8 cellular contexts compared by ENCODE assay signal in genomic region chr22:17891427-17892167, GRCh38.
DNase-seq lines count a peak whose midpoint lies in the region; ATAC-seq, FAIRE-seq and TF ChIP-seq lines count a peak whose summit lies in the region.

No MANE protein-coding gene starts in this region.

- no peak overlapping the region for H3K27ac ChIP-seq in K562 (ENCODE audit: extremely low read depth, low read depth, low read length)
- H3K27ac ChIP-seq in kidney (ENCODE audit: low read depth in 2 of 2, low read length in 2 of 2) = no peak overlapping the region

- 49% methylated on average over 12 of the region's 12 CpGs for WGBS in K562 (ENCODE audit: insufficient coverage, low coverage, missing lambda C conversion rate)

- no peak for TF ChIP-seq CTCF in activated CD8-positive, alpha-beta T cell treated with anti-CD3 and anti-CD28 coated beads for 36 hours (IDR thresholded peaks at IDR 0.05)
- TF ChIP-seq CTCF in K562 (IDR thresholded peaks at IDR 0.05 in 2 of 3, conservative IDR thresholded peaks at IDR 0.05 in 1 of 3; ENCODE audit: insufficient read depth in 2 of 3, low read depth in 1 of 3, low read length in 3 of 3) (peak; percentile 67 to 78 (median 68)), kidney (IDR thresholded peaks at IDR 0.05; ENCODE audit: borderline replicate concordance, extremely low read depth, insufficient read depth) (peak; percentile 26)

- H3K9me1 ChIP-seq in K562 (ENCODE audit: control insufficient read depth, insufficient read depth, low read length) = no peaks in the 10 kb centered on the region

- BruUV-seq in K562 (replicated peaks; lab: Mats Ljungman, UMichigan) = no TSS peak

- peak; percentile 15 for DNase-seq in activated CD8-positive, alpha-beta T cell treated with anti-CD3 and anti-CD28 coated beads for 36 hours
- DNase-seq in activated CD8-positive, alpha-beta T cell treated with anti-CD3 and anti-CD28 coated beads, Interleukin-2, amount 10 ng/mL, durations not matched to agents 7 days and 5 days = no peak
- DNase-seq in K562 (ENCODE audit: extremely low read depth in 1 of 4, low spot score in 3 of 4) (peak; percentile 51 to 59 (median 55)), kidney (no peak), AG08395 (ENCODE audit: low spot score) (no peak), NCI-H2227 treated with DMSO at 0.1 percent for 48 hours (lab: John Stamatoyannopoulos, UW) (no peak), UCSD-AML1 (lab: John Stamatoyannopoulos, UW; ENCODE audit: unreplicated experiment) (no peak)

- FAIRE-seq in K562 (lab: Jason Lieb, UNC) (peak; percentile 73), kidney (lab: Jason Lieb, UNC) (no peak)

- H3K4me1 ChIP-seq in K562 (replicated peaks in 1 of 2; ENCODE audit: control insufficient read depth in 2 of 2, insufficient read depth in 2 of 2, low read length in 2 of 2) (no peaks in the 10 kb centered on the region), kidney (ENCODE audit: control insufficient read depth in 1 of 2, insufficient read depth in 1 of 2, low read depth in 1 of 2, low read length in 2 of 2) (peaks cover 0 to 5% of the 10 kb centered on the region in 2 donors)

- no peaks in the 10 kb centered on the region for H3K27me3 Mint-ChIP-seq in activated CD8-positive, alpha-beta T cell treated with anti-CD3 and anti-CD28 coated beads for 36 hours
- no peaks in the 10 kb centered on the region for H3K27me3 Mint-ChIP-seq in activated CD8-positive, alpha-beta T cell treated with anti-CD3 and anti-CD28 coated beads, Interleukin-2, amount 10 ng/mL, durations not matched to agents 7 days and 5 days (ENCODE audit: low read depth)

- intact Hi-C loops in activated CD8-positive, alpha-beta T cell treated with anti-CD3 and anti-CD28 coated beads for 36 hours (cut with micrococcal nuclease) = no loop called here
- intact Hi-C loops in K562 (cut with micrococcal nuclease) = loop anchor here (1.0 to 5.0 kb wide), 3 partner anchors 61 to 333 kb away; no protein-coding TSS in a partner anchor
- intact Hi-C loops in kidney (cut with DNase I) = no loop called here

- no peaks in the 10 kb centered on the region for H3K79me2 ChIP-seq in K562 (ENCODE audit: control insufficient read depth, insufficient read depth, low read length)

- no peak for TF ChIP-seq POLR2A in K562 (conservative IDR thresholded peaks at IDR 0.05)

- CTCF ChIA-PET in activated CD8-positive, alpha-beta T cell treated with anti-CD3 and anti-CD28 coated beads for 36 hours (lab: Charles Lee) = interaction anchor here (1.1 to 2.4 kb wide), 3 partner anchors 16 to 185 kb away, joined by 3 to 12 read pairs (median 5); no protein-coding TSS in a partner anchor
- CTCF ChIA-PET in activated CD8-positive, alpha-beta T cell treated with anti-CD3 and anti-CD28 coated beads, Interleukin-2, amount 10 ng/mL, durations not matched to agents 7 days and 5 days (lab: Charles Lee) = interaction anchor here (1.3 to 1.7 kb wide), 3 partner anchors 12 to 66 kb away, joined by 3 to 5 read pairs (median 5); no protein-coding TSS in a partner anchor
- CTCF ChIA-PET in K562 (lab: Yijun Ruan, JAX; ENCODE audit: low intra/inter-chr PET ratio) = interaction anchor here (1.1 to 3.4 kb wide), 2 partner anchors 62 to 333 kb away, joined by 3 to 21 read pairs; no protein-coding TSS in a partner anchor

- no peaks in the 10 kb centered on the region for H3K4me1 Mint-ChIP-seq in activated CD8-positive, alpha-beta T cell treated with anti-CD3 and anti-CD28 coated beads for 36 hours (ENCODE audit: low read depth)
- H3K4me1 Mint-ChIP-seq in activated CD8-positive, alpha-beta T cell treated with anti-CD3 and anti-CD28 coated beads, Interleukin-2, amount 10 ng/mL, durations not matched to agents 7 days and 5 days (ENCODE audit: low read depth) = no peaks in the 10 kb centered on the region

- H3K36me3 Mint-ChIP-seq in activated CD8-positive, alpha-beta T cell treated with anti-CD3 and anti-CD28 coated beads for 36 hours (ENCODE audit: low read depth) = peaks cover 31% of the 10 kb centered on the region
- H3K36me3 Mint-ChIP-seq in activated CD8-positive, alpha-beta T cell treated with anti-CD3 and anti-CD28 coated beads, Interleukin-2, amount 10 ng/mL, durations not matched to agents 7 days and 5 days (ENCODE audit: low read depth) = peaks cover 14% of the 10 kb centered on the region

- H4K20me1 ChIP-seq in K562 (replicated peaks; ENCODE audit: control insufficient read depth, insufficient read depth, low read length) = 0 out of 2 replicates have a peak, but pooled peaks cover under 1% of the 10 kb centered on the region

- H3K4me3 ChIP-seq in K562 (no peak overlapping the region), kidney (ENCODE audit: low read length in 2 of 2) (no peak overlapping the region)

- H2AFZ ChIP-seq in K562 (ENCODE audit: low read depth, low read length) = no peak overlapping the region

- no peak overlapping the region for H3K27ac Mint-ChIP-seq in activated CD8-positive, alpha-beta T cell treated with anti-CD3 and anti-CD28 coated beads for 36 hours
- H3K27ac Mint-ChIP-seq in activated CD8-positive, alpha-beta T cell treated with anti-CD3 and anti-CD28 coated beads, Interleukin-2, amount 10 ng/mL, durations not matched to agents 7 days and 5 days = no peak overlapping the region

- H3K36me3 ChIP-seq in K562 (ENCODE audit: control insufficient read depth, insufficient read depth, low read length) (peaks cover 62% of the 10 kb centered on the region), kidney (ENCODE audit: control insufficient read depth in 1 of 2, insufficient read depth in 2 of 2, low read length in 2 of 2) (peaks cover 32 to 45% of the 10 kb centered on the region in 2 donors)

- POLR2A ChIA-PET in activated CD8-positive, alpha-beta T cell treated with anti-CD3 and anti-CD28 coated beads for 36 hours (lab: Charles Lee) = no interaction called here
- POLR2A ChIA-PET in activated CD8-positive, alpha-beta T cell treated with anti-CD3 and anti-CD28 coated beads, Interleukin-2, amount 10 ng/mL, durations not matched to agents 7 days and 5 days (lab: Charles Lee) = no interaction called here
- POLR2A ChIA-PET in K562 (lab: Yijun Ruan, JAX) = interaction anchor here (0.9 to 2.1 kb wide), 6 partner anchors 12 to 185 kb away, joined by 3 to 5 read pairs (median 4); no protein-coding TSS in a partner anchor

- H3K27me3 ChIP-seq in K562 (ENCODE audit: control insufficient read depth in 2 of 2, insufficient read depth in 2 of 2, low read length in 2 of 2) = no peaks in the 10 kb centered on the region

- H3K9ac ChIP-seq in K562 (ENCODE audit: insufficient read depth in 1 of 2, low read depth in 2 of 2, low read length in 2 of 2) (no peak overlapping the region), kidney (ENCODE audit: low read length in 2 of 2) (no peak overlapping the region)

- H3K9me3 ChIP-seq in K562 (replicated peaks; ENCODE audit: control insufficient read depth, insufficient read depth, low read depth, low read length) (no peaks in the 10 kb centered on the region), kidney (ENCODE audit: control insufficient read depth in 1 of 2, low read length in 2 of 2) (no peaks in the 10 kb centered on the region)

- TF ChIP-seq EP300 in K562 (IDR thresholded peaks at IDR 0.05; ENCODE audit: low read length) = no peak

- no peak overlapping the region for H3K4me3 Mint-ChIP-seq in activated CD8-positive, alpha-beta T cell treated with anti-CD3 and anti-CD28 coated beads for 36 hours
- H3K4me3 Mint-ChIP-seq in activated CD8-positive, alpha-beta T cell treated with anti-CD3 and anti-CD28 coated beads, Interleukin-2, amount 10 ng/mL, durations not matched to agents 7 days and 5 days = no peak overlapping the region

- TF ChIP-seq RAD21 in K562 (CRISPR knock-in tag; conservative IDR thresholded peaks at IDR 0.05 in 1 of 2, IDR thresholded peaks at IDR 0.05 in 1 of 2) = peak; percentile 26 to 73; a peak in 3 of 4 replicates

- in situ Hi-C loops in K562 (cut with MboI) = no loop called here

- no peak overlapping the region for H3K4me2 ChIP-seq in K562 (ENCODE audit: insufficient read depth, low read length)

- ATAC-seq in activated CD8-positive, alpha-beta T cell treated with anti-CD3 and anti-CD28 coated beads for 36 hours = no peak
- ATAC-seq in activated CD8-positive, alpha-beta T cell treated with anti-CD3 and anti-CD28 coated beads, Interleukin-2, amount 10 ng/mL, durations not matched to agents 7 days and 5 days = no peak
- ATAC-seq in K562 (peak; percentile 84), GM21825 (IDR thresholded peaks at IDR 0.05; ENCODE audit: unreplicated experiment) (no peak)

- H3K9me3 Mint-ChIP-seq in activated CD8-positive, alpha-beta T cell treated with anti-CD3 and anti-CD28 coated beads for 36 hours = no peaks in the 10 kb centered on the region
- H3K9me3 Mint-ChIP-seq in activated CD8-positive, alpha-beta T cell treated with anti-CD3 and anti-CD28 coated beads, Interleukin-2, amount 10 ng/mL, durations not matched to agents 7 days and 5 days (ENCODE audit: insufficient read depth) = no peaks in the 10 kb centered on the region

TF ChIP-seq in K562, 482 proteins besides CTCF, POLR2A, EP300 and RAD21 (continues in another document):
- TF ChIP-seq KAT8 (IDR thresholded peaks at IDR 0.05; ENCODE audit: low read depth) (no peak), GTF2E2 (tag; IDR thresholded peaks at IDR 0.05) (no peak)
- TF ChIP-seq, protein P1, sequence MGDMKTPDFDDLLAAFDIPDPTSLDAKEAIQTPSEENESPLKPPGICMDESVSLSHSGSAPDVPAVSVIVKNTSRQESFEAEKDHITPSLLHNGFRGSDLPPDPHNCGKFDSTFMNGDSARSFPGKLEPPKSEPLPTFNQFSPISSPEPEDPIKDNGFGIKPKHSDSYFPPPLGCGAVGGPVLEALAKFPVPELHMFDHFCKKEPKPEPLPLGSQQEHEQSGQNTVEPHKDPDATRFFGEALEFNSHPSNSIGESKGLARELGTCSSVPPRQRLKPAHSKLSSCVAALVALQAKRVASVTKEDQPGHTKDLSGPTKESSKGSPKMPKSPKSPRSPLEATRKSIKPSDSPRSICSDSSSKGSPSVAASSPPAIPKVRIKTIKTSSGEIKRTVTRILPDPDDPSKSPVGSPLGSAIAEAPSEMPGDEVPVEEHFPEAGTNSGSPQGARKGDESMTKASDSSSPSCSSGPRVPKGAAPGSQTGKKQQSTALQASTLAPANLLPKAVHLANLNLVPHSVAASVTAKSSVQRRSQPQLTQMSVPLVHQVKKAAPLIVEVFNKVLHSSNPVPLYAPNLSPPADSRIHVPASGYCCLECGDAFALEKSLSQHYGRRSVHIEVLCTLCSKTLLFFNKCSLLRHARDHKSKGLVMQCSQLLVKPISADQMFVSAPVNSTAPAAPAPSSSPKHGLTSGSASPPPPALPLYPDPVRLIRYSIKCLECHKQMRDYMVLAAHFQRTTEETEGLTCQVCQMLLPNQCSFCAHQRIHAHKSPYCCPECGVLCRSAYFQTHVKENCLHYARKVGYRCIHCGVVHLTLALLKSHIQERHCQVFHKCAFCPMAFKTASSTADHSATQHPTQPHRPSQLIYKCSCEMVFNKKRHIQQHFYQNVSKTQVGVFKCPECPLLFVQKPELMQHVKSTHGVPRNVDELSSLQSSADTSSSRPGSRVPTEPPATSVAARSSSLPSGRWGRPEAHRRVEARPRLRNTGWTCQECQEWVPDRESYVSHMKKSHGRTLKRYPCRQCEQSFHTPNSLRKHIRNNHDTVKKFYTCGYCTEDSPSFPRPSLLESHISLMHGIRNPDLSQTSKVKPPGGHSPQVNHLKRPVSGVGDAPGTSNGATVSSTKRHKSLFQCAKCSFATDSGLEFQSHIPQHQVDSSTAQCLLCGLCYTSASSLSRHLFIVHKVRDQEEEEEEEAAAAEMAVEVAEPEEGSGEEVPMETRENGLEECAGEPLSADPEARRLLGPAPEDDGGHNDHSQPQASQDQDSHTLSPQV (IDR thresholded peaks at IDR 0.05) = no peak

Comparison
In these comparisons a context has a peak if more than half of its experiments do, and no peak if none do; other contexts are left out.
1. DNase-seq: peak in activated CD8-positive, alpha-beta T cell treated with anti-CD3 and anti-CD28 coated beads for 36 hours (single experiment) and K562 (4 of 4); none in activated CD8-positive, alpha-beta T cell treated with anti-CD3 and anti-CD28 coated beads, Interleukin-2, amount 10 ng/mL, durations not matched to agents 7 days and 5 days (single experiment), kidney (single experiment), AG08395 (single experiment), NCI-H2227 treated with DMSO at 0.1 percent for 48 hours (single experiment) and UCSD-AML1 (single experiment).